In genomic region chr10:124705021-124705740, GRCh38 we compare ENCODE assay signal across 9 cellular contexts. TPM values are rescaled to one million over a fixed set of nuclear protein-coding genes. Genes with fewer than 3 reads are reported as not detected.
DNase-seq lines count a peak whose midpoint lies in the region; ATAC-seq, FAIRE-seq and TF ChIP-seq lines count a peak whose summit lies in the region.
"Had no signal": no experiment of that assay in that cellular context is flagged by ENCODE, and none has a peak within 500 bp of the region (broad histone marks: within the 10 kb centered on the region; RNA-seq: fewer than 3 reads in every experiment).

No MANE protein-coding gene starts in this region.

- peaks cover 0 to 50% (median 15%) of the 10 kb centered on the region in 6 donors for H3K36me3 ChIP-seq in spleen

- H3K27me3 ChIP-seq in spleen (replicated peaks in 1 of 7): no peaks in the 10 kb centered on the region

- TF ChIP-seq POLR2A in GM12891 (IDR thresholded peaks at IDR 0.05; ENCODE audit: low read depth, low read length) (no peak), spleen (IDR thresholded peaks at IDR 0.05) (no peak)

- ATAC-seq in esophagus mucosa: no peak

- H3K36me3 Mint-ChIP-seq in progenitor cell of endocrine pancreas (ENCODE audit: insufficient read depth): peaks cover 14% of the 10 kb centered on the region

- TF ChIP-seq CTCF in spleen (IDR thresholded peaks at IDR 0.05 in 8 of 11, conservative IDR thresholded peaks at IDR 0.05 in 3 of 11): no peak
- TF ChIP-seq CTCF in progenitor cell of endocrine pancreas (IDR thresholded peaks at IDR 0.05; ENCODE audit: unreplicated experiment): no peak

- no peak overlapping the region for H3K4me3 ChIP-seq in spleen

- no peaks in the 10 kb centered on the region for H3K9me3 ChIP-seq in spleen

- DNase-seq in GM12891 (ENCODE audit: insufficient read length, low spot score) (no peak), NCI-H2196 treated with DMSO at 0.1 percent for 48 hours (lab: John Stamatoyannopoulos, UW; ENCODE audit: unreplicated experiment) (peak; percentile 4), epidermal melanocyte (ENCODE audit: insufficient read length, low spot score) (peak; percentile 60), spleen (peak; percentile 68), progenitor cell of endocrine pancreas (ENCODE audit: low spot score, unreplicated experiment) (no peak), OCI-M1 (lab: John Stamatoyannopoulos, UW) (no peak)
- DNase-seq: NCI-H524 had no signal

- no peak overlapping the region for H3K27ac Mint-ChIP-seq in progenitor cell of endocrine pancreas

- peak; percentile 23 for FAIRE-seq in GM12891 (lab: Jason Lieb, UNC)

- no peaks in the 10 kb centered on the region for H3K9me3 Mint-ChIP-seq in progenitor cell of endocrine pancreas (ENCODE audit: low read depth)
- H3K9me3 Mint-ChIP-seq: type B pancreatic cell had no signal

- intact Hi-C loops in spleen (cut with DNase I; ENCODE audit: low total_unique reads): no loop called here

- H3K4me1 Mint-ChIP-seq in progenitor cell of endocrine pancreas (ENCODE audit: low read depth): peaks cover 39% of the 10 kb centered on the region

- no peaks in the 10 kb centered on the region for H3K27me3 Mint-ChIP-seq in progenitor cell of endocrine pancreas
- H3K27me3 Mint-ChIP-seq: type B pancreatic cell had no signal

- peak overlapping the region; percentile 71 to 95 (median 86) for H3K27ac ChIP-seq in spleen

- peaks cover 97 to 100% (median 100%) of the 10 kb centered on the region in 6 donors for H3K4me1 ChIP-seq in spleen

- 73 to 90% (median 77%) methylated on average over 9 to 13 of the region's 13 CpGs for WGBS in spleen, 5 donors

- H3K4me3 Mint-ChIP-seq in progenitor cell of endocrine pancreas (ENCODE audit: low read depth): no peak overlapping the region
- H3K4me3 Mint-ChIP-seq: type B pancreatic cell had no signal

TF ChIP-seq in GM12891, 5 proteins besides CTCF, POLR2A, EP300 and RAD21:
- TF ChIP-seq TAF1 (IDR thresholded peaks at IDR 0.05; ENCODE audit: low read depth, low read length) (no peak), POLR2AphosphoS5 (IDR thresholded peaks at IDR 0.05; ENCODE audit: low read depth, low read length) (no peak), PAX5 (IDR thresholded peaks at IDR 0.05; ENCODE audit: insufficient read depth, low read length, severe bottlenecking) (no peak), POU2F2 (IDR thresholded peaks at IDR 0.05; ENCODE audit: low read depth, low read length) (no peak), SPI1 (IDR thresholded peaks at IDR 0.05; ENCODE audit: low read depth, low read length) (no peak)

RNA-seq across cellular contexts. Expression of gene FAM53B, which starts 39.0 kb away (rescaled TPM):
- polyA plus RNA-seq in GM12891 (2012; ENCODE audit: low read depth, missing spikeins): 8.0 TPM
- total RNA-seq in spleen (10 to 100 TPM; 43.8 to 94.0 (median 68.9) TPM), esophagus mucosa (24.9 TPM), progenitor cell of endocrine pancreas (36.8 and 39.8 TPM in 2 replicates)
- 10 to 100 TPM; 13.3 to 35.2 (median 20.0) TPM for polyA plus RNA-seq in spleen

Comparison
In these comparisons a context has a peak if more than half of its experiments do, and no peak if none do; other contexts are left out.
1. DNase-seq: peak in NCI-H2196 treated with DMSO at 0.1 percent for 48 hours (single experiment), epidermal melanocyte (single experiment) and spleen (single experiment); none in GM12891 (single experiment), progenitor cell of endocrine pancreas (single experiment) and OCI-M1 (single experiment).